ENCODE assay signal across 26 cellular contexts in the genomic region with DNA sequence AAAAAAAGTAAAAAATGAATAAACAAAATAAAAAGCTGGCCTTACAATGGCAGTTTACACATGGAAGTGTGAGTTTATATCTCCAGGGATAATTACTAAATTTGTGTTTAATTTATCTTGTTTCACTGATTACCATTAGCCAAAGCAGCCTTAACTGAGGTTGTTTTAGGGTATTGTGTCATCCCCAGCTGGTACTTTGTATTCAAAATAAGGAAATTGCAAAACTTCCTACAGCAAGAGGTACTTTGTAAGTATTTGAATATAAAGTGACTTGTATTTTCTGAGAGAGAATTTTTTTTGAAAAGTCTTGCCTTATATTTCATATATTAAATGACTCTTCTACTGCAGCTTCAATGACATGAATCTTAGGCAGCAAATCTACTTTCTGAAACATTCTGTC. TPM values are rescaled to one million over a fixed set of nuclear protein-coding genes. Genes with fewer than 3 reads are reported as not detected.
DNase-seq lines count a peak whose midpoint lies in the region; ATAC-seq, FAIRE-seq and TF ChIP-seq lines count a peak whose summit lies in the region.
"Had no signal": no experiment of that assay in that cellular context is flagged by ENCODE, and none has a peak within 500 bp of the region (broad histone marks: within the 10 kb centered on the region; RNA-seq: fewer than 3 reads in every experiment).

No MANE protein-coding gene starts in this region.

- H4K20me1 ChIP-seq in endothelial cell of umbilical vein (replicated peaks; ENCODE audit: control insufficient read depth, extremely low read depth, insufficient read depth, low read length), result no peaks in the 10 kb centered on the region

- no TSS peak for BruUV-seq in endothelial cell of umbilical vein (replicated peaks; lab: Mats Ljungman, UMichigan)

- CTCF ChIA-PET in endothelial cell of umbilical vein (lab: Charles Lee), result interaction anchor here (1.7 kb wide), 1 partner anchor 27 kb away, joined by 6 read pairs; no protein-coding TSS in a partner anchor

- no peaks in the 10 kb centered on the region for H3K79me2 ChIP-seq in endothelial cell of umbilical vein (ENCODE audit: control insufficient read depth, insufficient read depth, low read length)

- H3K27me3 ChIP-seq in endothelial cell of umbilical vein (ENCODE audit: control insufficient read depth in 2 of 2, insufficient read depth in 2 of 2, low read length in 2 of 2), result no peaks in the 10 kb centered on the region
- H3K27me3 ChIP-seq in upper lobe of right lung, result no peaks in the 10 kb centered on the region
- H3K27me3 ChIP-seq: colonic mucosa, transverse colon had no signal

- DNase-seq in natural killer cell treated with Interleukin-12 subunit alpha and Interleukin-12 subunit beta and Interleukin-15 and Interleukin-18, amount 100 ng/mL, for 72 hours (ENCODE audit: low spot score), result no peak
- DNase-seq in natural killer cell (no peak), NB4 (ENCODE audit: low read depth) (peak; percentile 75), endothelial cell of umbilical vein (ENCODE audit: low read depth, low spot score) (peak; percentile 30), upper lobe of right lung (no peak), NCI-H2029 treated with DMSO at 0.1 percent for 48 hours (lab: John Stamatoyannopoulos, UW) (no peak)
- DNase-seq in activated T-cell treated with anti-CD3 and anti-CD28 coated beads, Interleukin-2, amount 50 U/mL, for 4 hours, result no peak
- DNase-seq: CD8-positive, alpha-beta memory T cell; colonic mucosa; DMS79 treated with DMSO at 0.1 percent for 48 hours; NCI-H2107; NCI-H510A; stimulated activated CD4-positive, alpha-beta T cell treated with anti-CD3 and anti-CD28 coated beads, Interleukin-4, amount 100 ng/mL, for 24 hours; transverse colon had no signal

- peaks cover 29 to 36% of the 10 kb centered on the region in 2 donors for H3K4me1 Mint-ChIP-seq in natural killer cell treated with Interleukin-12 subunit alpha and Interleukin-12 subunit beta and Interleukin-15 and Interleukin-18, amount 100 ng/mL, for 72 hours (ENCODE audit: low read depth in 2 of 2)
- peaks cover 13 to 16% of the 10 kb centered on the region in 2 donors for H3K4me1 Mint-ChIP-seq in natural killer cell
- peaks cover 43% of the 10 kb centered on the region for H3K4me1 Mint-ChIP-seq in activated T-cell treated with anti-CD3 and anti-CD28 coated beads, Interleukin-2, amount 50 U/mL, for 4 hours (ENCODE audit: low read depth)

- H3K27ac Mint-ChIP-seq in natural killer cell treated with Interleukin-12 subunit alpha and Interleukin-12 subunit beta and Interleukin-15 and Interleukin-18, amount 100 ng/mL, for 72 hours, result peak overlapping the region; percentile 44 to 84
- H3K27ac Mint-ChIP-seq in natural killer cell, result no peak overlapping the region
- H3K27ac Mint-ChIP-seq: activated naive CD8-positive, alpha-beta T cell; activated T-helper 1 cell treated with anti-CD3 and anti-CD28 coated beads, Interleukin-12 subunit alpha, Interleukin-12 subunit beta, Interleukin-2, Interleukin-4 antibody, amounts not matched to agents 30 ng/mL and 10 ng/mL and 1 ng/mL, durations not matched to agents 14 hours and 24 hours and 36 hours; stimulated activated naive CD8-positive, alpha-beta T cell treated with anti-CD3 and anti-CD28 coated beads, Interleukin-15, Interleukin-2, amounts not matched to agents 100 ng/mL and 50 ng/mL, for 24 hours; WTC11 had no signal

- no peaks in the 10 kb centered on the region for H3K9me1 ChIP-seq in endothelial cell of umbilical vein (replicated peaks; ENCODE audit: control insufficient read depth, extremely low read depth, insufficient read depth, low read length)

- dilution Hi-C loops in endothelial cell of umbilical vein (cut with MboI; ENCODE audit: extremely low pct_ligation_motif_present, low sequenced_read_pairs), result no loop called here

- H3K9me3 Mint-ChIP-seq in natural killer cell treated with Interleukin-12 subunit alpha and Interleukin-12 subunit beta and Interleukin-15 and Interleukin-18, amount 100 ng/mL, for 72 hours, result no peaks in the 10 kb centered on the region
- H3K9me3 Mint-ChIP-seq in natural killer cell, result no peaks in the 10 kb centered on the region
- no peaks in the 10 kb centered on the region for H3K9me3 Mint-ChIP-seq in activated T-cell treated with anti-CD3 and anti-CD28 coated beads, Interleukin-2, amount 50 U/mL, for 4 hours
- H3K9me3 Mint-ChIP-seq: activated T-helper 1 cell treated with anti-CD3 and anti-CD28 coated beads, Interleukin-12 subunit alpha, Interleukin-12 subunit beta, Interleukin-2, Interleukin-4 antibody, amounts not matched to agents 30 ng/mL and 10 ng/mL and 1 ng/mL, durations not matched to agents 14 hours and 24 hours and 36 hours; brain; stimulated activated naive CD8-positive, alpha-beta T cell treated with anti-CD3 and anti-CD28 coated beads, Interleukin-15, Interleukin-2, amounts not matched to agents 100 ng/mL and 50 ng/mL, for 24 hours; WTC11 had no signal

- H3K9ac ChIP-seq in endothelial cell of umbilical vein (replicated peaks; ENCODE audit: extremely low read depth, insufficient read depth, low read length), result no peak overlapping the region

- no peaks in the 10 kb centered on the region for H3K27me3 Mint-ChIP-seq in natural killer cell treated with Interleukin-12 subunit alpha and Interleukin-12 subunit beta and Interleukin-15 and Interleukin-18, amount 100 ng/mL, for 72 hours
- H3K27me3 Mint-ChIP-seq in natural killer cell (ENCODE audit: low read depth in 2 of 2), result no peaks in the 10 kb centered on the region
- no peaks in the 10 kb centered on the region for H3K27me3 Mint-ChIP-seq in activated T-cell treated with anti-CD3 and anti-CD28 coated beads, Interleukin-2, amount 50 U/mL, for 4 hours (ENCODE audit: low read depth)
- H3K27me3 Mint-ChIP-seq: activated naive CD8-positive, alpha-beta T cell; brain; CD8-positive, alpha-beta memory T cell; stimulated activated naive CD8-positive, alpha-beta T cell treated with anti-CD3 and anti-CD28 coated beads, Interleukin-15, Interleukin-2, amounts not matched to agents 100 ng/mL and 50 ng/mL, for 24 hours had no signal

- no peaks in the 10 kb centered on the region for H3K36me3 Mint-ChIP-seq in natural killer cell treated with Interleukin-12 subunit alpha and Interleukin-12 subunit beta and Interleukin-15 and Interleukin-18, amount 100 ng/mL, for 72 hours
- no peaks in the 10 kb centered on the region for H3K36me3 Mint-ChIP-seq in natural killer cell
- H3K36me3 Mint-ChIP-seq in activated T-cell treated with anti-CD3 and anti-CD28 coated beads, Interleukin-2, amount 50 U/mL, for 4 hours (ENCODE audit: insufficient read depth), result peaks cover 4% of the 10 kb centered on the region

- H3K4me2 ChIP-seq in endothelial cell of umbilical vein (ENCODE audit: insufficient read depth, low read length), result no peak overlapping the region

- H3K4me3 ChIP-seq in NB4 (ENCODE audit: low read depth, low read length) (peak overlapping the region; percentile 22), endothelial cell of umbilical vein (replicated peaks in 1 of 3; ENCODE audit: insufficient read depth in 1 of 3, low read depth in 1 of 3, low read length in 3 of 3) (no peak overlapping the region), upper lobe of right lung (no peak overlapping the region)
- H3K4me3 ChIP-seq: colonic mucosa, K562, transverse colon had no signal

- peak overlapping the region; percentile 19 for H3K4me3 Mint-ChIP-seq in natural killer cell treated with Interleukin-12 subunit alpha and Interleukin-12 subunit beta and Interleukin-15 and Interleukin-18, amount 100 ng/mL, for 72 hours
- no peak overlapping the region for H3K4me3 Mint-ChIP-seq in natural killer cell
- H3K4me3 Mint-ChIP-seq in activated T-cell treated with anti-CD3 and anti-CD28 coated beads, Interleukin-2, amount 50 U/mL, for 4 hours, result no peak overlapping the region
- H3K4me3 Mint-ChIP-seq: activated naive CD8-positive, alpha-beta T cell; activated T-helper 1 cell treated with anti-CD3 and anti-CD28 coated beads, Interleukin-12 subunit alpha, Interleukin-12 subunit beta, Interleukin-2, Interleukin-4 antibody, amounts not matched to agents 30 ng/mL and 10 ng/mL and 1 ng/mL, durations not matched to agents 14 hours and 24 hours and 36 hours; brain; stimulated activated naive CD8-positive, alpha-beta T cell treated with anti-CD3 and anti-CD28 coated beads, Interleukin-15, Interleukin-2, amounts not matched to agents 100 ng/mL and 50 ng/mL, for 24 hours; WTC11 had no signal

- ATAC-seq in natural killer cell treated with Interleukin-12 subunit alpha and Interleukin-12 subunit beta and Interleukin-15 and Interleukin-18, amount 100 ng/mL, for 72 hours, result no peak
- no peak for ATAC-seq in natural killer cell
- peak; percentile 42 for ATAC-seq in upper lobe of right lung
- no peak for ATAC-seq in activated T-cell treated with anti-CD3 and anti-CD28 coated beads, Interleukin-2, amount 50 U/mL, for 4 hours
- no peak for ATAC-seq in GM19351 (IDR thresholded peaks at IDR 0.05; ENCODE audit: unreplicated experiment)
- ATAC-seq: K562, Right ventricle myocardium inferior, WTC11 had no signal

- no peaks in the 10 kb centered on the region for H3K9me3 ChIP-seq in endothelial cell of umbilical vein (replicated peaks; ENCODE audit: control insufficient read depth, insufficient read depth, low read length)
- H3K9me3 ChIP-seq in upper lobe of right lung, result no peaks in the 10 kb centered on the region
- H3K9me3 ChIP-seq: colonic mucosa, transverse colon had no signal

- no peak overlapping the region for H3K27ac ChIP-seq in endothelial cell of umbilical vein (ENCODE audit: insufficient read depth, low read depth, low read length)
- peak overlapping the region; percentile 55 for H3K27ac ChIP-seq in upper lobe of right lung
- H3K27ac ChIP-seq: colonic mucosa, transverse colon had no signal

- TF ChIP-seq POLR2A in NB4 (IDR thresholded peaks at IDR 0.05; ENCODE audit: extremely low read depth, insufficient read length), result no peak
- TF ChIP-seq POLR2A in endothelial cell of umbilical vein (IDR thresholded peaks at IDR 0.05; ENCODE audit: low read depth, low read length), result no peak

- no peaks in the 10 kb centered on the region for H3K36me3 ChIP-seq in endothelial cell of umbilical vein (ENCODE audit: control insufficient read depth in 2 of 2, extremely low read depth in 1 of 2, insufficient read depth in 2 of 2, low read length in 2 of 2)
- H3K36me3 ChIP-seq in upper lobe of right lung, result no peaks in the 10 kb centered on the region
- H3K36me3 ChIP-seq: colonic mucosa, transverse colon had no signal

- no peak for FAIRE-seq in endothelial cell of umbilical vein (lab: Jason Lieb, UNC)
- FAIRE-seq: endometrium, K562 had no signal

- H2AFZ ChIP-seq in endothelial cell of umbilical vein (ENCODE audit: low read depth, low read length), result no peak overlapping the region

- POLR2A ChIA-PET in endothelial cell of umbilical vein (lab: Charles Lee), result no interaction called here

- intact Hi-C loops in natural killer cell (cut with micrococcal nuclease), result no loop called here
- intact Hi-C loops in endothelial cell of umbilical vein (cut with micrococcal nuclease), result no loop called here
- intact Hi-C loops in upper lobe of right lung (cut with DNase I), result no loop called here

- no peaks in the 10 kb centered on the region for H3K4me1 ChIP-seq in endothelial cell of umbilical vein (ENCODE audit: control insufficient read depth, extremely low read depth, insufficient read depth, low read length)
- H3K4me1 ChIP-seq in upper lobe of right lung, result peaks cover 25% of the 10 kb centered on the region

- TF ChIP-seq CTCF in natural killer cell (IDR thresholded peaks at IDR 0.05) (no peak), NB4 (IDR thresholded peaks at IDR 0.05; ENCODE audit: low read depth, low read length) (no peak), endothelial cell of umbilical vein (IDR thresholded peaks at IDR 0.05; ENCODE audit: extremely low read depth in 1 of 2, insufficient read depth in 1 of 2, low read depth in 1 of 2, low read length in 2 of 2) (no peak), upper lobe of right lung (IDR thresholded peaks at IDR 0.05) (no peak)

RNA-seq across cellular contexts. Expression of gene FNTB, which starts 6.6 kb away (rescaled TPM):
- total RNA-seq in natural killer cell treated with Interleukin-12 subunit alpha and Interleukin-12 subunit beta and Interleukin-15 and Interleukin-18, amount 100 ng/mL, for 72 hours, result 10 to 100 TPM; 13.4 to 30.9 TPM
- total RNA-seq in natural killer cell (1 to 10 TPM; 4.0 to 8.7 (median 8.4) TPM), endothelial cell of umbilical vein (21.0 and 24.5 TPM in 2 replicates), upper lobe of right lung (14.2 TPM)
- polyA plus RNA-seq in endothelial cell of umbilical vein, result 21.6 and 25.6 TPM in 2 replicates
- 19.3 and 19.7 TPM in 2 replicates for polyA plus RNA-seq in endothelial cell of umbilical vein (2011; cell fraction: cytosol; rRNA removed)
- polyA plus RNA-seq in endothelial cell of umbilical vein (2011; cell fraction: nucleus; rRNA removed), result 22.2 and 23.4 TPM in 2 replicates
- 9.9 and 11.6 TPM in 2 replicates for polyA plus RNA-seq in endothelial cell of umbilical vein (2012)
- 34.5 and 42.1 TPM in 2 replicates for polyA minus RNA-seq in endothelial cell of umbilical vein
- 24.9 TPM for polyA minus RNA-seq in endothelial cell of umbilical vein (2011; cell fraction: cytosol; rRNA and poly(A)+ RNA removed)
- polyA minus RNA-seq in endothelial cell of umbilical vein (2011; cell fraction: nucleus; rRNA and poly(A)+ RNA removed), result 21.9 and 27.2 TPM in 2 replicates
- 10 to 100 TPM in 2 of 3 donors, 1 to 10 TPM in 1; 9.4 to 11.7 (median 10.9) TPM for total RNA-seq in activated T-cell treated with anti-CD3 and anti-CD28 coated beads, Interleukin-2, amount 50 U/mL, for 4 hours

RNA-seq across cellular contexts. Expression of gene RAB15, which starts 21.1 kb away (rescaled TPM):
- total RNA-seq in natural killer cell treated with Interleukin-12 subunit alpha and Interleukin-12 subunit beta and Interleukin-15 and Interleukin-18, amount 100 ng/mL, for 72 hours, result 1 to 10 TPM; 1.8 to 2.1 TPM
- total RNA-seq in natural killer cell (1 to 10 TPM in 2 of 3 donors, under 1 TPM in 1; 0.82 to 3.2 (median 1.7) TPM), endothelial cell of umbilical vein (24.9 and 26.7 TPM in 2 replicates), upper lobe of right lung (21.5 TPM)
- 33.3 and 34.3 TPM in 2 replicates for polyA plus RNA-seq in endothelial cell of umbilical vein
- polyA plus RNA-seq in endothelial cell of umbilical vein (2011; cell fraction: cytosol; rRNA removed), result 23.0 and 27.4 TPM in 2 replicates
- 52.6 and 56.8 TPM in 2 replicates for polyA plus RNA-seq in endothelial cell of umbilical vein (2011; cell fraction: nucleus; rRNA removed)
- 18.9 and 19.7 TPM in 2 replicates for polyA plus RNA-seq in endothelial cell of umbilical vein (2012)
- 27.6 and 32.9 TPM in 2 replicates for polyA minus RNA-seq in endothelial cell of umbilical vein
- polyA minus RNA-seq in endothelial cell of umbilical vein (2011; cell fraction: cytosol; rRNA and poly(A)+ RNA removed), result not detected
- polyA minus RNA-seq in endothelial cell of umbilical vein (2011; cell fraction: nucleus; rRNA and poly(A)+ RNA removed), result 11.0 and 13.8 TPM in 2 replicates
- total RNA-seq in activated T-cell treated with anti-CD3 and anti-CD28 coated beads, Interleukin-2, amount 50 U/mL, for 4 hours, result 1 to 10 TPM; 2.7 to 3.7 (median 3.5) TPM

RNA-seq across cellular contexts. Expression of gene GPX2, which starts 50.7 kb away (rescaled TPM):
- total RNA-seq in natural killer cell treated with Interleukin-12 subunit alpha and Interleukin-12 subunit beta and Interleukin-15 and Interleukin-18, amount 100 ng/mL, for 72 hours, result not detected
- total RNA-seq in natural killer cell (not detected), endothelial cell of umbilical vein (not detected in 2 replicates), upper lobe of right lung (0.69 TPM)
- not detected in 2 replicates for polyA plus RNA-seq in endothelial cell of umbilical vein
- not detected in 2 replicates for polyA plus RNA-seq in endothelial cell of umbilical vein (2011; cell fraction: cytosol; rRNA removed)
- polyA plus RNA-seq in endothelial cell of umbilical vein (2011; cell fraction: nucleus; rRNA removed), result not detected in 2 replicates
- not detected in 2 replicates for polyA plus RNA-seq in endothelial cell of umbilical vein (2012)
- polyA minus RNA-seq in endothelial cell of umbilical vein, result not detected in 2 replicates
- polyA minus RNA-seq in endothelial cell of umbilical vein (2011; cell fraction: cytosol; rRNA and poly(A)+ RNA removed), result not detected
- polyA minus RNA-seq in endothelial cell of umbilical vein (2011; cell fraction: nucleus; rRNA and poly(A)+ RNA removed), result 0.63 TPM in 1 of 2 replicates, not detected in the other
- total RNA-seq in activated T-cell treated with anti-CD3 and anti-CD28 coated beads, Interleukin-2, amount 50 U/mL, for 4 hours, result under 1 TPM in 1 of 3 donors, not detected in 2; 0.22 TPM
- total RNA-seq: activated T-helper 1 cell treated with anti-CD3 and anti-CD28 coated beads, Interleukin-12 subunit alpha, Interleukin-12 subunit beta, Interleukin-2, Interleukin-4 antibody, amounts not matched to agents 30 ng/mL and 10 ng/mL and 1 ng/mL, durations not matched to agents 14 hours and 24 hours and 36 hours; CD8-positive, alpha-beta memory T cell; H4; renal cortical epithelial cell; Right ventricle myocardium inferior; T-helper 1 cell treated with Interleukin-12 subunit alpha and Interleukin-12 subunit beta and Interleukin-4 antibody, amounts not matched to agents 30 ng/mL and 1 ng/mL, for 36 hours had no signal
- polyA plus RNA-seq: CD8-positive, alpha-beta memory T cell; K562 had no signal

Comparison
In these comparisons a context has a peak if more than half of its experiments do, and no peak if none do; other contexts are left out.
1. H3K27ac Mint-ChIP-seq: peak in natural killer cell treated with Interleukin-12 subunit alpha and Interleukin-12 subunit beta and Interleukin-15 and Interleukin-18, amount 100 ng/mL, for 72 hours (2 of 2); none in natural killer cell (0 of 2).
2. DNase-seq: peak in NB4 (single experiment) and endothelial cell of umbilical vein (single experiment); none in natural killer cell treated with Interleukin-12 subunit alpha and Interleukin-12 subunit beta and Interleukin-15 and Interleukin-18, amount 100 ng/mL, for 72 hours (single experiment), natural killer cell (single experiment), upper lobe of right lung (single experiment), activated T-cell treated with anti-CD3 and anti-CD28 coated beads, Interleukin-2, amount 50 U/mL, for 4 hours (single experiment) and NCI-H2029 treated with DMSO at 0.1 percent for 48 hours (single experiment).